Comparison of ENCODE assay signal across 8 cellular contexts in the genomic region with DNA sequence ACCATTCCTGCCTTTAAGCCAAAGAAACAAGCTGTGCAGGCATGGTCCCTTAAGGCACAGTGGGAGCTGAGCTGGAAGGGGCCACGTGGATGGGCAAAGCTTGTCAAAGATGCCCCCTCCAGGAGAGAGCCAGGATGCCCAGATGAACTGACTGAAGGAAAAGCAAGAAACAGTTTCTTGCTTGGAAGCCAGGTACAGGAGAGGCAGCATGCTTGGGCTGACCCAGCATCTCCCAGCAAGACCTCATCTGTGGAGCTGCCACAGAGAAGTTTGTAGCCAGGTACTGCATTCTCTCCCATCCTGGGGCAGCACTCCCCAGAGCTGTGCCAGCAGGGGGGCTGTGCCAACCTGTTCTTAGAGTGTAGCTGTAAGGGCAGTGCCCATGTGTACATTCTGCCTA. TPM values are rescaled to one million over a fixed set of nuclear protein-coding genes. Genes with fewer than 3 reads are reported as not detected.
DNase-seq lines count a peak whose midpoint lies in the region; FAIRE-seq and TF ChIP-seq lines count a peak whose summit lies in the region.
"Had no signal": no experiment of that assay in that cellular context is flagged by ENCODE, and none has a peak within 500 bp of the region (broad histone marks: within the 10 kb centered on the region; RNA-seq: fewer than 3 reads in every experiment).

No MANE protein-coding gene starts in this region.

- CTCF ChIA-PET in activated CD4-positive, alpha-beta memory T cell treated with anti-CD3 and anti-CD28 coated beads for 36 hours (lab: Charles Lee): interaction anchor here (0.9 to 4.3 kb wide), 9 partner anchors 33 to 135 kb away, joined by 3 to 19 read pairs (median 4); partner anchors contain the start of gene KRTCAP2

- 58 to 94% (median 79%) methylated on average over 1 of the region's 1 CpG for WGBS in spleen, 5 donors

- peak overlapping the region; percentile 95 for H3K4me3 Mint-ChIP-seq in HFFc6
- peak overlapping the region; percentile 91 for H3K4me3 Mint-ChIP-seq in activated CD4-positive, alpha-beta memory T cell treated with anti-CD3 and anti-CD28 coated beads for 36 hours

- no peak overlapping the region for H3K9ac ChIP-seq in iPS-18a (ENCODE audit: low read length)

- H3K4me1 ChIP-seq in iPS-18a (ENCODE audit: control insufficient read depth, low read depth, low read length): peaks cover 24% of the 10 kb centered on the region
- peaks cover 35 to 71% (median 44%) of the 10 kb centered on the region in 6 donors for H3K4me1 ChIP-seq in spleen

- H3K4me3 ChIP-seq in iPS-18a (ENCODE audit: low read length) (peak overlapping the region; percentile 90), spleen (peak overlapping the region in 2 of 8 donors; percentile 67 to 92), WERI-Rb-1 (ENCODE audit: low read depth, low read length) (no peak overlapping the region)

- intact Hi-C loops in activated CD4-positive, alpha-beta memory T cell treated with anti-CD3 and anti-CD28 coated beads for 36 hours (cut with micrococcal nuclease): loop anchor here (2.0 kb wide), 1 partner anchor 50 kb away; no protein-coding TSS in a partner anchor
- intact Hi-C loops in spleen (cut with DNase I; ENCODE audit: low total_unique reads): no loop called here

- DNase-seq in HFFc6: no peak
- DNase-seq in activated CD4-positive, alpha-beta memory T cell treated with anti-CD3 and anti-CD28 coated beads for 36 hours: no peak
- no peak for DNase-seq in spleen
- DNase-seq in HTR-8/SVneo (ENCODE audit: insufficient read length, low spot score): no peak
- no peak for DNase-seq in NK-92 (lab: John Stamatoyannopoulos, UW; ENCODE audit: unreplicated experiment)
- DNase-seq in WERI-Rb-1: no peak

- H3K9me3 ChIP-seq in iPS-18a (ENCODE audit: control insufficient read depth, low read depth, low read length) (no peaks in the 10 kb centered on the region), spleen (no peaks in the 10 kb centered on the region), WERI-Rb-1 (ENCODE audit: severe bottlenecking) (no peaks in the 10 kb centered on the region)

- H3K27me3 ChIP-seq in iPS-18a (ENCODE audit: control insufficient read depth, insufficient read depth, low read length) (peaks cover 16% of the 10 kb centered on the region), spleen (replicated peaks in 1 of 7) (peaks cover 0 to 11% (median 7%) of the 10 kb centered on the region in 7 donors), WERI-Rb-1 (ENCODE audit: insufficient read depth, low read depth, severe bottlenecking) (no peaks in the 10 kb centered on the region)

- H3K36me3 ChIP-seq in iPS-18a (ENCODE audit: control insufficient read depth, low read depth, low read length) (peaks cover 9% of the 10 kb centered on the region), spleen (peaks cover 0 to 33% (median 0%) of the 10 kb centered on the region in 6 donors), WERI-Rb-1 (peaks cover 31% of the 10 kb centered on the region)

- no peak overlapping the region for H3K27ac ChIP-seq in iPS-18a (ENCODE audit: low read length)
- peak overlapping the region; percentile 94 to 98 (median 96) for H3K27ac ChIP-seq in spleen
- H3K27ac ChIP-seq in WERI-Rb-1: no peak overlapping the region

- H3K27ac Mint-ChIP-seq in HFFc6: peak overlapping the region; percentile 99
- peak overlapping the region; percentile 94 for H3K27ac Mint-ChIP-seq in activated CD4-positive, alpha-beta memory T cell treated with anti-CD3 and anti-CD28 coated beads for 36 hours

- no peak for TF ChIP-seq POLR2A in spleen (IDR thresholded peaks at IDR 0.05)

- H3K9me3 Mint-ChIP-seq in HFFc6: no peaks in the 10 kb centered on the region
- H3K9me3 Mint-ChIP-seq in activated CD4-positive, alpha-beta memory T cell treated with anti-CD3 and anti-CD28 coated beads for 36 hours: no peaks in the 10 kb centered on the region

- peaks cover 43% of the 10 kb centered on the region for H3K4me1 Mint-ChIP-seq in HFFc6 (ENCODE audit: low read depth)
- peaks cover 35% of the 10 kb centered on the region for H3K4me1 Mint-ChIP-seq in activated CD4-positive, alpha-beta memory T cell treated with anti-CD3 and anti-CD28 coated beads for 36 hours (ENCODE audit: low read depth)

- peaks cover 14% of the 10 kb centered on the region for H3K36me3 Mint-ChIP-seq in HFFc6 (ENCODE audit: low read depth)
- H3K36me3 Mint-ChIP-seq in activated CD4-positive, alpha-beta memory T cell treated with anti-CD3 and anti-CD28 coated beads for 36 hours: peaks cover 12% of the 10 kb centered on the region

- H3K27me3 Mint-ChIP-seq in HFFc6 (ENCODE audit: insufficient read depth): peaks cover 4% of the 10 kb centered on the region
- H3K27me3 Mint-ChIP-seq in activated CD4-positive, alpha-beta memory T cell treated with anti-CD3 and anti-CD28 coated beads for 36 hours: peaks cover 5% of the 10 kb centered on the region

- TF ChIP-seq CTCF in HFFc6 (IDR thresholded peaks at IDR 0.05): peak; percentile 26; the same call in 1 of the 2 replicates
- TF ChIP-seq CTCF in spleen (IDR thresholded peaks at IDR 0.05 in 8 of 11, conservative IDR thresholded peaks at IDR 0.05 in 3 of 11): no peak
- TF ChIP-seq CTCF in WERI-Rb-1 (IDR thresholded peaks at IDR 0.05; ENCODE audit: low read depth, low read length): no peak

- no peak for FAIRE-seq in HTR-8/SVneo (lab: Jason Lieb, UNC)
- FAIRE-seq: GM19239 had no signal

- POLR2A ChIA-PET in activated CD4-positive, alpha-beta memory T cell treated with anti-CD3 and anti-CD28 coated beads for 36 hours (lab: Charles Lee): interaction anchor here (1.0 to 1.4 kb wide), 3 partner anchors 43 to 134 kb away, joined by 3 to 4 read pairs (median 4); no protein-coding TSS in a partner anchor

RNA-seq across cellular contexts. Expression of gene SLC50A1, which starts 1.3 kb away (rescaled TPM):
- total RNA-seq in HFFc6 (2021; fragmentation: NEBNext Ultra II Directional; extraction: Animal tissue kit (Norgen Biotek cat#: 25700)): 10 to 100 TPM; 23.5 to 36.4 (median 29.5) TPM
- 10 to 100 TPM; 60.1 TPM for total RNA-seq in activated CD4-positive, alpha-beta memory T cell treated with anti-CD3 and anti-CD28 coated beads for 36 hours
- total RNA-seq in spleen: 10 to 100 TPM; 28.4 to 41.4 (median 38.2) TPM
- polyA plus RNA-seq in spleen: 10 to 100 TPM; 60.1 to 73.8 (median 72.5) TPM

RNA-seq across cellular contexts. Expression of gene DPM3, which starts 6.0 kb away (rescaled TPM):
- 100 to 1,000 TPM in 1 of 6 experiments, 10 to 100 TPM in 5; 66.2 to 110 (median 86.2) TPM for total RNA-seq in HFFc6 (2021; fragmentation: NEBNext Ultra II Directional; extraction: Animal tissue kit (Norgen Biotek cat#: 25700))
- 10 to 100 TPM; 34.1 to 37.7 TPM for total RNA-seq in activated CD4-positive, alpha-beta memory T cell treated with anti-CD3 and anti-CD28 coated beads for 36 hours
- total RNA-seq in spleen: 10 to 100 TPM; 25.0 to 62.4 (median 49.9) TPM
- polyA plus RNA-seq in spleen: 100 to 1,000 TPM; 205 to 262 (median 229) TPM

RNA-seq across cellular contexts. Expression of gene EFNA1, which starts 6.6 kb away (rescaled TPM):
- total RNA-seq in HFFc6 (2021; fragmentation: NEBNext Ultra II Directional; extraction: Animal tissue kit (Norgen Biotek cat#: 25700)): under 1 TPM in 1 of 6 experiments, not detected in 5; 0.19 TPM
- under 1 TPM in 1 of 2 experiments, not detected in 1; 0.24 TPM for total RNA-seq in activated CD4-positive, alpha-beta memory T cell treated with anti-CD3 and anti-CD28 coated beads for 36 hours
- total RNA-seq in spleen: 10 to 100 TPM in 5 of 7 donors, 1 to 10 TPM in 2; 8.0 to 19.4 (median 10.3) TPM
- 1 to 10 TPM; 3.7 to 8.0 (median 7.8) TPM for polyA plus RNA-seq in spleen

RNA-seq across cellular contexts. Expression of gene KRTCAP2, which starts 38.8 kb away (rescaled TPM):
- 100 to 1,000 TPM; 231 to 351 (median 285) TPM for total RNA-seq in HFFc6 (2021; fragmentation: NEBNext Ultra II Directional; extraction: Animal tissue kit (Norgen Biotek cat#: 25700))
- 100 to 1,000 TPM; 138 to 146 TPM for total RNA-seq in activated CD4-positive, alpha-beta memory T cell treated with anti-CD3 and anti-CD28 coated beads for 36 hours
- total RNA-seq in spleen: 100 to 1,000 TPM; 113 to 154 (median 136) TPM
- 100 to 1,000 TPM; 193 to 203 (median 200) TPM for polyA plus RNA-seq in spleen

RNA-seq across cellular contexts. Expression of gene TRIM46, which starts 39.3 kb away (rescaled TPM):
- total RNA-seq in HFFc6 (2021; fragmentation: NEBNext Ultra II Directional; extraction: Animal tissue kit (Norgen Biotek cat#: 25700)): 1 to 10 TPM; 5.1 to 7.1 (median 6.1) TPM
- total RNA-seq in activated CD4-positive, alpha-beta memory T cell treated with anti-CD3 and anti-CD28 coated beads for 36 hours: 1 to 10 TPM; 6.3 to 7.1 TPM
- total RNA-seq in spleen: 1 to 10 TPM in 6 of 7 donors, under 1 TPM in 1; 0.83 to 3.6 (median 1.6) TPM
- polyA plus RNA-seq in spleen: under 1 TPM; 0.35 to 0.77 (median 0.46) TPM

Comparison
In these comparisons a context has a peak if more than half of its experiments do, and no peak if none do; other contexts are left out.
1. H3K27ac ChIP-seq: peak in spleen (8 of 8); none in iPS-18a (single experiment) and WERI-Rb-1 (single experiment).
2. RNA of gene EFNA1, which starts 6.6 kb away (total RNA-seq): 8.0 to 19.4 TPM in spleen; 0.24 TPM in activated CD4-positive, alpha-beta memory T cell treated with anti-CD3 and anti-CD28 coated beads for 36 hours and 0.19 TPM in HFFc6; every median in the first group is over 4 times any median in the second.